10 cellular contexts compared by ENCODE assay signal in genomic region chr13:97429681-97430081, GRCh38. TPM values are rescaled to one million over a fixed set of nuclear protein-coding genes. Genes with fewer than 3 reads are reported as not detected.
DNase-seq lines count a peak whose midpoint lies in the region; ATAC-seq, FAIRE-seq and TF ChIP-seq lines count a peak whose summit lies in the region.
"Had no signal": no experiment of that assay in that cellular context is flagged by ENCODE, and none has a peak within 500 bp of the region (broad histone marks: within the 10 kb centered on the region; RNA-seq: fewer than 3 reads in every experiment).

No MANE protein-coding gene starts in this region.

- no peak overlapping the region for H3K27ac ChIP-seq in OCI-LY7 (ENCODE audit: low read depth, low read length, poor library complexity, severe bottlenecking)
- H3K27ac ChIP-seq in fibroblast of lung (ENCODE audit: insufficient read depth, low read length): peak overlapping the region; percentile 54
- no peak overlapping the region for H3K27ac ChIP-seq in GM23338 (ENCODE audit: low read depth)
- H3K27ac ChIP-seq: parathyroid adenoma had no signal

- H3K36me3 ChIP-seq in OCI-LY7 (ENCODE audit: insufficient read depth, low read length) (no peaks in the 10 kb centered on the region), fibroblast of lung (ENCODE audit: control insufficient read depth, insufficient read depth, low read length) (no peaks in the 10 kb centered on the region), GM23338 (ENCODE audit: insufficient read depth) (no peaks in the 10 kb centered on the region)

- H3K9me2 ChIP-seq in OCI-LY7 (ENCODE audit: insufficient read depth, low read length): no peaks in the 10 kb centered on the region
- no peaks in the 10 kb centered on the region for H3K9me2 ChIP-seq in GM23338 (ENCODE audit: insufficient read depth)

- no peak overlapping the region for H3K4me3 Mint-ChIP-seq in GM23338

- H3K4me3 ChIP-seq in OCI-LY7 (ENCODE audit: low read depth, low read length, poor library complexity, severe bottlenecking) (no peak overlapping the region), fibroblast of lung (replicated peaks in 1 of 4; ENCODE audit: control extremely low read depth in 1 of 4, insufficient read depth in 1 of 4, low read depth in 3 of 4, low read length in 4 of 4) (peak overlapping the region; percentile 12 to 51 (median 36)), GM23338 (no peak overlapping the region)

- CTCF ChIA-PET in OCI-LY7 (lab: Charles Lee; ENCODE audit: unreplicated experiment): no interaction called here

- TF ChIP-seq POLR2A in GM12892 (IDR thresholded peaks at IDR 0.05; ENCODE audit: low read depth, low read length): no peak

- H2AFZ ChIP-seq in OCI-LY7 (ENCODE audit: low read length) (no peak overlapping the region), fibroblast of lung (ENCODE audit: low read length) (peak overlapping the region; percentile 77), GM23338 (no peak overlapping the region)
- H2AFZ ChIP-seq: parathyroid adenoma had no signal

- no peak for FAIRE-seq in GM12892 (lab: Jason Lieb, UNC)

- H3K4me2 ChIP-seq in OCI-LY7 (ENCODE audit: low read length) (0 out of 2 replicates have a peak overlapping the region, but pooled peaks have one; percentile 20), fibroblast of lung (ENCODE audit: extremely low read depth, insufficient read depth, low read length) (peak overlapping the region; percentile 95), GM23338 (no peak overlapping the region)

- H3K36me3 Mint-ChIP-seq in GM23338 (ENCODE audit: low read depth): no peaks in the 10 kb centered on the region; the same call in 1 of the 3 replicates

- peaks cover 19% of the 10 kb centered on the region for H3K4me1 Mint-ChIP-seq in GM23338

- peak; percentile 38 for DNase-seq in EL
- DNase-seq in OCI-LY7 (ENCODE audit: low spot score): no peak
- DNase-seq in fibroblast of lung (ENCODE audit: low read depth in 2 of 2): peak; percentile 67 to 83
- DNase-seq in retina: peak; percentile 19
- DNase-seq in GM23338 (ENCODE audit: low spot score): no peak
- DNase-seq in glomerular visceral epithelial cell (ENCODE audit: extremely low spot score): no peak
- no peak for DNase-seq in GM12892 (ENCODE audit: insufficient read length)
- DNase-seq: amniotic stem cell had no signal

- H3K27ac Mint-ChIP-seq in GM23338: no peak overlapping the region

- H3K9me3 ChIP-seq in OCI-LY7 (ENCODE audit: low read length): no peaks in the 10 kb centered on the region
- no peaks in the 10 kb centered on the region for H3K9me3 ChIP-seq in fibroblast of lung (ENCODE audit: control insufficient read depth, insufficient read depth, low read depth, low read length)

- H4K20me1 ChIP-seq in OCI-LY7 (ENCODE audit: insufficient read depth, low read length) (no peaks in the 10 kb centered on the region), fibroblast of lung (ENCODE audit: control insufficient read depth, extremely low read depth, insufficient read depth, low read length) (no peaks in the 10 kb centered on the region), GM23338 (replicated peaks; ENCODE audit: insufficient read depth) (no peaks in the 10 kb centered on the region)

- H3K27me3 ChIP-seq in fibroblast of lung (ENCODE audit: control insufficient read depth, insufficient read depth, low read length) (no peaks in the 10 kb centered on the region), GM23338 (ENCODE audit: insufficient read depth) (no peaks in the 10 kb centered on the region)

- H3K4me1 ChIP-seq in OCI-LY7 (ENCODE audit: insufficient read depth, low read length, poor library complexity, severe bottlenecking): peaks cover 10% of the 10 kb centered on the region
- no peaks in the 10 kb centered on the region for H3K4me1 ChIP-seq in fibroblast of lung (ENCODE audit: control insufficient read depth, extremely low read depth, insufficient read depth, low read length)
- peaks cover 26% of the 10 kb centered on the region for H3K4me1 ChIP-seq in GM23338 (ENCODE audit: insufficient read depth)

- H3K9ac ChIP-seq in fibroblast of lung (ENCODE audit: insufficient read depth, low read length): no peak overlapping the region
- H3K9ac ChIP-seq: parathyroid adenoma had no signal

- intact Hi-C loops in OCI-LY7 (cut with micrococcal nuclease; ENCODE audit: unreplicated experiment): loop anchor here (10.0 kb wide), 2 partner anchors 525 to 1145 kb away; partner anchors contain the start of genes IPO5 and STK24

- no peak for TF ChIP-seq CTCF in OCI-LY7 (conservative IDR thresholded peaks at IDR 0.05; ENCODE audit: low read length)
- TF ChIP-seq CTCF in fibroblast of lung (conservative IDR thresholded peaks at IDR 0.05 in 1 of 2, IDR thresholded peaks at IDR 0.05 in 1 of 2; ENCODE audit: low read depth in 1 of 2, low read length in 2 of 2): no peak
- TF ChIP-seq CTCF in GM23338 (conservative IDR thresholded peaks at IDR 0.05; ENCODE audit: low read depth in 2 of 2): no peak

- no peaks in the 10 kb centered on the region for H3F3A ChIP-seq in GM23338 (replicated peaks; ENCODE audit: low read depth)

- POLR2A ChIA-PET in OCI-LY7 (lab: Charles Lee): no interaction called here

- H3K79me2 ChIP-seq in OCI-LY7 (ENCODE audit: insufficient read depth, low read depth, low read length) (peaks cover 8% of the 10 kb centered on the region; the same call in 1 of the 2 replicates), fibroblast of lung (ENCODE audit: control insufficient read depth, insufficient read depth, low read length) (peaks cover 4% of the 10 kb centered on the region), GM23338 (replicated peaks; ENCODE audit: insufficient read depth) (peaks cover 2% of the 10 kb centered on the region)
- H3K79me2 ChIP-seq: parathyroid adenoma had no signal

- 0 out of 3 replicates have a peak, but pooled peaks cover 6% of the 10 kb centered on the region for H3K9me3 Mint-ChIP-seq in GM23338

- peaks cover 8% of the 10 kb centered on the region for H3K27me3 Mint-ChIP-seq in GM23338 (ENCODE audit: insufficient read depth, low read depth, poor library complexity)

- no peak for ATAC-seq in GM23338
- no peak for ATAC-seq in GM21723 (IDR thresholded peaks at IDR 0.05; ENCODE audit: unreplicated experiment)

- no TSS peak for BruUV-seq in OCI-LY7 (replicated peaks; lab: Mats Ljungman, UMichigan)

TF ChIP-seq in GM23338, 12 proteins besides CTCF, POLR2A, EP300 and RAD21:
- TF ChIP-seq CREB1 (CRISPR knock-in tag; IDR thresholded peaks at IDR 0.05; ENCODE audit: low read depth) (no peak), ZNF331 (CRISPR knock-in tag; IDR thresholded peaks at IDR 0.05; ENCODE audit: low read depth) (no peak), ETS1 (IDR thresholded peaks at IDR 0.05) (no peak), REST (IDR thresholded peaks at IDR 0.05; ENCODE audit: unreplicated experiment) (no peak), ZNF114 (CRISPR knock-in tag; IDR thresholded peaks at IDR 0.05) (no peak), EZH2 (IDR thresholded peaks at IDR 0.05; ENCODE audit: low read depth, unreplicated experiment) (no peak)

RNA-seq across cellular contexts. Expression of gene RAP2A, which starts 4.3 kb away (rescaled TPM):
- total RNA-seq in OCI-LY7 (2014; rRNA removed; shearing (Covaris generic)): 8.2 and 9.2 TPM in 2 replicates
- 15.4 and 15.9 TPM in 2 replicates for total RNA-seq in OCI-LY7 (2022)
- 29.8 and 35.0 TPM in 2 replicates for total RNA-seq in fibroblast of lung
- polyA plus RNA-seq in fibroblast of lung: 14.8 and 31.4 TPM in 2 replicates
- 15.6 and 28.8 TPM in 2 replicates for polyA plus RNA-seq in fibroblast of lung (2012)
- polyA minus RNA-seq in fibroblast of lung (ENCODE audit: low replicate concordance): 25.7 and 41.0 TPM in 2 replicates
- total RNA-seq in GM23338 (2014; rRNA removed; shearing (Covaris generic)): 35.3 and 36.4 TPM in 2 replicates
- polyA plus RNA-seq in GM23338 (2016; fragmentation: Nextera tagmentation; extraction: Ambion mirVana): 10.4 and 11.3 TPM in 2 replicates
- 15.5 TPM for polyA plus RNA-seq in GM12892 (2012; ENCODE audit: missing spikeins)

Comparison
In these comparisons a context has a peak if more than half of its experiments do, and no peak if none do; other contexts are left out.
1. DNase-seq: peak in EL (single experiment), fibroblast of lung (2 of 2) and retina (single experiment); none in OCI-LY7 (single experiment), GM23338 (single experiment), glomerular visceral epithelial cell (single experiment) and GM12892 (single experiment).
2. H3K4me3 ChIP-seq: peak in fibroblast of lung (4 of 4); none in OCI-LY7 (single experiment) and GM23338 (single experiment).